Comparison of ENCODE assay signal across 21 cellular contexts in genomic region chr3:113243071-113243470, GRCh38. TPM values are rescaled to one million over a fixed set of nuclear protein-coding genes. Genes with fewer than 3 reads are reported as not detected.
A peak's percentile ranks its signal among the peaks of the same experiment; 100 is the strongest.
DNase-seq lines count a peak whose midpoint lies in the region; ATAC-seq, FAIRE-seq and TF ChIP-seq lines count a peak whose summit lies in the region.
"Had no signal": no experiment of that assay in that cellular context is flagged by ENCODE, and none has a peak within 500 bp of the region (broad histone marks: within the 10 kb centered on the region; RNA-seq: fewer than 3 reads in every experiment).

No MANE protein-coding gene starts in this region.

- DNase-seq in endodermal cell (no peak), neural crest cell (ENCODE audit: low read depth, low spot score) (no peak), GM19239 (ENCODE audit: insufficient read length, low spot score) (no peak)
- no peak for DNase-seq in stimulated activated CD4-positive, alpha-beta T cell treated with anti-CD3 and anti-CD28 coated beads, Interleukin-1b, Interleukin-23, amount 100 ng/mL, for 48 hours
- no peak for DNase-seq in activated naive CD4-positive, alpha-beta T cell treated with anti-CD3 and anti-CD28 coated beads, Interleukin-2, amount 50 U/mL, for 16 hours
- DNase-seq: activated B cell treated with CpG ODN at 0.5 μM for 24 hours; activated CD4-positive, alpha-beta T cell treated with anti-CD3 and anti-CD28 coated beads, Interleukin-2, amount 50 U/mL, for 1 hour; activated naive CD4-positive, alpha-beta T cell treated with Interleukin-2 at 50 U/mL for 16 hours; activated T-cell treated with anti-CD3 and anti-CD28 coated beads, Interleukin-2, amount 50 U/mL, for 72 hours; adrenal gland; CD4-positive, alpha-beta T cell; IMR-90; NCI-H1694; NCI-H2171; SHP77; T1000 had no signal

- H3K36me3 ChIP-seq in HUES48 (ENCODE audit: control insufficient read depth, insufficient read depth, low read length) (no peaks in the 10 kb centered on the region), endodermal cell (ENCODE audit: control insufficient read depth, insufficient read depth, low read length) (no peaks in the 10 kb centered on the region)
- H3K36me3 ChIP-seq: adrenal gland had no signal

- FAIRE-seq in GM19239 (lab: Jason Lieb, UNC): no peak

- no peaks in the 10 kb centered on the region for H3K36me3 Mint-ChIP-seq in endodermal cell (ENCODE audit: low read depth)
- H3K36me3 Mint-ChIP-seq in neural crest cell (ENCODE audit: low read depth): peaks cover 9% of the 10 kb centered on the region

- WGBS in endodermal cell (ENCODE audit: insufficient coverage in 1 of 2, insufficient read length in 1 of 2), 2 experiments: 27% methylated on average over 2 of the region's 2 CpGs; no CpG with 5 or more reads in 1 of the 2 experiments

- no peak overlapping the region for H3K4me3 ChIP-seq in HUES48 (ENCODE audit: low read depth, low read length)
- no peak overlapping the region for H3K4me3 ChIP-seq in endodermal cell (ENCODE audit: low read length)
- H3K4me3 ChIP-seq: adrenal gland, skin epidermis had no signal

- H3K27ac ChIP-seq in HUES48 (ENCODE audit: low read depth, low read length) (peak overlapping the region; percentile 34), endodermal cell (ENCODE audit: low read depth, low read length) (peak overlapping the region; percentile 99)

- H3K4me1 ChIP-seq in HUES48 (ENCODE audit: control insufficient read depth, insufficient read depth, low read length): peaks cover 57% of the 10 kb centered on the region
- peaks cover 27% of the 10 kb centered on the region for H3K4me1 ChIP-seq in endodermal cell (ENCODE audit: control insufficient read depth, insufficient read depth, low read length)

- no peak overlapping the region for H3K9ac ChIP-seq in HUES48 (ENCODE audit: low read depth, low read length)
- no peak overlapping the region for H3K9ac ChIP-seq in endodermal cell (ENCODE audit: extremely low read depth, low read length, poor library complexity, severe bottlenecking)

- ATAC-seq in GM18873 (IDR thresholded peaks at IDR 0.05; ENCODE audit: low FRiP score, unreplicated experiment): no peak
- ATAC-seq: activated T-cell treated with anti-CD3 and anti-CD28 coated beads, Interleukin-2, amount 50 U/mL, for 72 hours had no signal

- H3K9me3 ChIP-seq in HUES48 (ENCODE audit: control insufficient read depth, insufficient read depth, low read length) (no peaks in the 10 kb centered on the region), endodermal cell (ENCODE audit: control insufficient read depth, low read length) (no peaks in the 10 kb centered on the region)
- H3K9me3 ChIP-seq: adrenal gland had no signal

- peaks cover 76% of the 10 kb centered on the region for H3K4me1 Mint-ChIP-seq in endodermal cell
- H3K4me1 Mint-ChIP-seq in neural crest cell: peaks cover 90% of the 10 kb centered on the region
- H3K4me1 Mint-ChIP-seq: activated B cell treated with CpG ODN at 0.5 μM for 24 hours had no signal

- H3K9me3 Mint-ChIP-seq in endodermal cell: no peaks in the 10 kb centered on the region
- H3K9me3 Mint-ChIP-seq in neural crest cell: no peaks in the 10 kb centered on the region
- H3K9me3 Mint-ChIP-seq: activated B cell treated with CpG ODN at 0.5 μM for 24 hours; activated T-cell treated with anti-CD3 and anti-CD28 coated beads, Interleukin-2, amount 50 U/mL, for 72 hours; CD4-positive, alpha-beta T cell; type B pancreatic cell had no signal

- H3K27me3 ChIP-seq in HUES48 (ENCODE audit: control insufficient read depth, insufficient read depth, low read length) (no peaks in the 10 kb centered on the region), endodermal cell (ENCODE audit: control insufficient read depth, insufficient read depth, low read length, poor library complexity, severe bottlenecking) (peaks cover 19% of the 10 kb centered on the region)
- H3K27me3 ChIP-seq: adrenal gland had no signal

- H3K4me3 Mint-ChIP-seq in endodermal cell (no peak overlapping the region), neural crest cell (peak overlapping the region; percentile 89)
- H3K4me3 Mint-ChIP-seq: activated B cell treated with CpG ODN at 0.5 μM for 24 hours; activated T-cell treated with anti-CD3 and anti-CD28 coated beads, Interleukin-2, amount 50 U/mL, for 72 hours; CD4-positive, alpha-beta T cell had no signal

- H3K27me3 Mint-ChIP-seq in endodermal cell (ENCODE audit: insufficient read depth): no peaks in the 10 kb centered on the region
- H3K27me3 Mint-ChIP-seq in neural crest cell (ENCODE audit: low read depth): peaks cover 5% of the 10 kb centered on the region

- TF ChIP-seq CTCF in endodermal cell (conservative IDR thresholded peaks at IDR 0.05) (peak; percentile 38), neural crest cell (conservative IDR thresholded peaks at IDR 0.05) (no peak)

- H3K27ac Mint-ChIP-seq in endodermal cell (peak overlapping the region; percentile 69), neural crest cell (ENCODE audit: unreplicated experiment) (no peak overlapping the region)
- H3K27ac Mint-ChIP-seq: activated B cell treated with CpG ODN at 0.5 μM for 24 hours; CD4-positive, alpha-beta T cell had no signal

RNA-seq across cellular contexts. Expression of gene BOC, which starts 31.7 kb away (rescaled TPM):
- 10 to 100 TPM in 1 of 2 donors, 1 to 10 TPM in 1; 9.8 to 12.3 TPM for total RNA-seq in endodermal cell
- 207 TPM for polyA plus RNA-seq in endodermal cell (2013, experiment 1 of 2)
- polyA plus RNA-seq in endodermal cell (2013, experiment 2 of 2): 163 TPM
- total RNA-seq in neural crest cell: 114 and 130 TPM in 2 replicates
- total RNA-seq: CD4-positive, alpha-beta T cell; lung microvascular endothelial cell had no signal
